ENCODE assay signal across 9 cellular contexts in the genomic region with DNA sequence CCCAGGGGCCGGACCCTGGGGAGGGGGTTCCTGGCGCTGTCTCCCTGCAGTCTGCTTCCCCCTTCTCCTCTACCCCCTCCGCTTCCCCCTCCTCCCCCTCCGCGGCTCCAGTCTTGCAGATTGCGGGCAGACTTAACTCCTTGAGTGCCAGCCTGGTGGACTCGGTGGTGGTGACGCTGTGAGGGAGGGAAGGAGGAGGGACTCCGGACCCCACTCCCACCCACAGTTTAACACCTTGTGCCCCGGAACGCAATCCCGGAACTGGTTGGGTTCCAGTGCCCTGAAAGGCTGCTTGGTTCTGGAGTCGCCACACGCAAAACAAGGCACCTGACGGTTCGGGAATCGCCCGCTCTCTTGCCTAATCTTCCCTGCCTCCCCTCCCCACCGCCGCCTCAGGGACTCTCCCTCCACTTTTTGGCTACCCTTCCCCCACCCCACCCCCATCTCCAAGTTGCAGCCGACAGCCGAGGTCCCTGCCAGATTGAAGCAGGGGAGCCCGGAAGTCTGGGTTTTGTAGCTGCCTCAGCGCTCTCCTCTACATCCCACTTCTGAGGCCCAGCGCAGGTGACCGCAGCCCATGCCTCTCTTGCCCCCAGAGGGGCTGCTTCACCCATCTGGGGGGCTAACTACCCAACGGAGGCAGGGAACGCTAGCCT. TPM values are rescaled to one million over a fixed set of nuclear protein-coding genes. Genes with fewer than 3 reads are reported as not detected.
DNase-seq lines count a peak whose midpoint lies in the region; ATAC-seq and TF ChIP-seq lines count a peak whose summit lies in the region.
"Had no signal": no experiment of that assay in that cellular context is flagged by ENCODE, and none has a peak within 500 bp of the region (broad histone marks: within the 10 kb centered on the region; RNA-seq: fewer than 3 reads in every experiment).

No MANE protein-coding gene starts in this region.

- no peaks in the 10 kb centered on the region for H3K27me3 ChIP-seq in CD8-positive, alpha-beta memory T cell (ENCODE audit: insufficient read depth, low read length, poor library complexity, severe bottlenecking)
- H3K27me3 ChIP-seq in suprapubic skin: no peaks in the 10 kb centered on the region

- TF ChIP-seq EP300 in Ishikawa (IDR thresholded peaks at IDR 0.05; ENCODE audit: borderline replicate concordance) (0 out of 2 replicates have a peak, but pooled peaks have one; percentile 5), suprapubic skin (IDR thresholded peaks at IDR 0.05) (no peak)

- H3K27ac Mint-ChIP-seq in CD8-positive, alpha-beta memory T cell: peak overlapping the region; percentile 96 to 100 (median 98)
- H3K27ac Mint-ChIP-seq in activated T-helper 2 cell treated with anti-CD3 and anti-CD28 coated beads, Interferon-gamma antibody, Interleukin-2, Interleukin-4, amounts not matched to agents 10 μg/mL and 5 μg/mL and 100 μg/mL, durations not matched to agents 14 hours and 24 hours and 36 hours: peak overlapping the region; percentile 87
- H3K27ac Mint-ChIP-seq in naive thymus-derived CD8-positive, alpha-beta T cell: peak overlapping the region; percentile 94 to 100 (median 100)

- no peak for TF ChIP-seq POLR2A in suprapubic skin (IDR thresholded peaks at IDR 0.05)

- peak overlapping the region; percentile 83 to 100 (median 98) for H3K4me3 Mint-ChIP-seq in CD8-positive, alpha-beta memory T cell
- peak overlapping the region; percentile 84 for H3K4me3 Mint-ChIP-seq in activated T-helper 2 cell treated with anti-CD3 and anti-CD28 coated beads, Interferon-gamma antibody, Interleukin-2, Interleukin-4, amounts not matched to agents 10 μg/mL and 5 μg/mL and 100 μg/mL, durations not matched to agents 14 hours and 24 hours and 36 hours (ENCODE audit: low read depth)
- peak overlapping the region; percentile 90 to 99 (median 96) for H3K4me3 Mint-ChIP-seq in naive thymus-derived CD8-positive, alpha-beta T cell

- TF ChIP-seq RAD21 in Ishikawa (IDR thresholded peaks at IDR 0.05; ENCODE audit: low read depth): peak; percentile 5; the same call in 1 of the 2 replicates

- peak overlapping the region; percentile 96 for H3K27ac ChIP-seq in CD8-positive, alpha-beta memory T cell (ENCODE audit: low read depth, low read length)
- peak overlapping the region; percentile 96 for H3K27ac ChIP-seq in suprapubic skin

- H3K9me3 ChIP-seq in CD8-positive, alpha-beta memory T cell (ENCODE audit: low read length): no peaks in the 10 kb centered on the region
- no peaks in the 10 kb centered on the region for H3K9me3 ChIP-seq in suprapubic skin

- peak; percentile 29 to 31 for ATAC-seq in naive thymus-derived CD8-positive, alpha-beta T cell
- ATAC-seq in GM21515 (IDR thresholded peaks at IDR 0.05; ENCODE audit: unreplicated experiment): no peak

- peaks cover 31% of the 10 kb centered on the region for H3K4me1 ChIP-seq in CD8-positive, alpha-beta memory T cell (ENCODE audit: insufficient read depth, low read length)
- peaks cover 50% of the 10 kb centered on the region for H3K4me1 ChIP-seq in suprapubic skin

- peaks cover 0 to 22% (median 0%) of the 10 kb centered on the region in 3 donors for H3K36me3 Mint-ChIP-seq in CD8-positive, alpha-beta memory T cell
- H3K36me3 Mint-ChIP-seq in activated T-helper 2 cell treated with anti-CD3 and anti-CD28 coated beads, Interferon-gamma antibody, Interleukin-2, Interleukin-4, amounts not matched to agents 10 μg/mL and 5 μg/mL and 100 μg/mL, durations not matched to agents 14 hours and 24 hours and 36 hours (ENCODE audit: low read depth): no peaks in the 10 kb centered on the region
- peaks cover 0 to 5% (median 0%) of the 10 kb centered on the region in 3 donors for H3K36me3 Mint-ChIP-seq in naive thymus-derived CD8-positive, alpha-beta T cell

- DNase-seq in CD8-positive, alpha-beta memory T cell: peak; percentile 71 to 91 (median 81)
- DNase-seq in RPMI7951 (ENCODE audit: low read depth) (peak; percentile 84), fibroblast of pulmonary artery (ENCODE audit: low read depth) (peak; percentile 90), suprapubic skin (ENCODE audit: low spot score in 2 of 2) (peak; percentile 94 to 95)
- DNase-seq in activated T-helper 2 cell treated with anti-CD3 and anti-CD28 coated beads, Interferon-gamma antibody, Interleukin-2, Interleukin-4, amounts not matched to agents 10 μg/mL and 5 μg/mL and 100 μg/mL, durations not matched to agents 14 hours and 24 hours and 36 hours (ENCODE audit: low spot score): peak; percentile 67
- DNase-seq in naive thymus-derived CD8-positive, alpha-beta T cell: peak; percentile 63 to 94 (median 84)

- WGBS in suprapubic skin: 0% methylated on average over 13 of the region's 28 CpGs

- intact Hi-C loops in activated T-helper 2 cell treated with anti-CD3 and anti-CD28 coated beads, Interferon-gamma antibody, Interleukin-2, Interleukin-4, amounts not matched to agents 10 μg/mL and 5 μg/mL and 100 μg/mL, durations not matched to agents 14 hours and 24 hours and 36 hours (cut with micrococcal nuclease): loop anchor here (1.0 to 5.0 kb wide), 5 partner anchors 22 to 173 kb away; a partner anchor contains a TSS

- H3K9me3 Mint-ChIP-seq in CD8-positive, alpha-beta memory T cell: peaks cover 0 to 4% (median 2%) of the 10 kb centered on the region in 5 donors
- H3K9me3 Mint-ChIP-seq in activated T-helper 2 cell treated with anti-CD3 and anti-CD28 coated beads, Interferon-gamma antibody, Interleukin-2, Interleukin-4, amounts not matched to agents 10 μg/mL and 5 μg/mL and 100 μg/mL, durations not matched to agents 14 hours and 24 hours and 36 hours: no peaks in the 10 kb centered on the region
- H3K9me3 Mint-ChIP-seq in naive thymus-derived CD8-positive, alpha-beta T cell: peaks cover 0 to 2% (median 0%) of the 10 kb centered on the region in 9 donors

- H3K27me3 Mint-ChIP-seq in CD8-positive, alpha-beta memory T cell: peaks cover 0 to 14% of the 10 kb centered on the region in 2 donors
- no peaks in the 10 kb centered on the region for H3K27me3 Mint-ChIP-seq in activated T-helper 2 cell treated with anti-CD3 and anti-CD28 coated beads, Interferon-gamma antibody, Interleukin-2, Interleukin-4, amounts not matched to agents 10 μg/mL and 5 μg/mL and 100 μg/mL, durations not matched to agents 14 hours and 24 hours and 36 hours (ENCODE audit: low read depth)
- H3K27me3 Mint-ChIP-seq in naive thymus-derived CD8-positive, alpha-beta T cell: peaks cover 0 to 2% (median 0%) of the 10 kb centered on the region in 5 donors

- H3K4me1 Mint-ChIP-seq in CD8-positive, alpha-beta memory T cell: peaks cover 36 to 42% (median 41%) of the 10 kb centered on the region in 3 donors
- peaks cover 33% of the 10 kb centered on the region for H3K4me1 Mint-ChIP-seq in activated T-helper 2 cell treated with anti-CD3 and anti-CD28 coated beads, Interferon-gamma antibody, Interleukin-2, Interleukin-4, amounts not matched to agents 10 μg/mL and 5 μg/mL and 100 μg/mL, durations not matched to agents 14 hours and 24 hours and 36 hours (ENCODE audit: low read depth)
- H3K4me1 Mint-ChIP-seq in naive thymus-derived CD8-positive, alpha-beta T cell: peaks cover 31 to 57% (median 51%) of the 10 kb centered on the region in 4 donors

- POLR2A ChIA-PET in CD8-positive, alpha-beta memory T cell (lab: Charles Lee): interaction anchor here (0.5 to 11.4 kb wide), 15 partner anchors 10 to 1943 kb away, joined by 3 to 203 read pairs (median 5); a partner anchor contains a TSS
- POLR2A ChIA-PET in naive thymus-derived CD8-positive, alpha-beta T cell (lab: Charles Lee): interaction anchor here (0.6 to 8.8 kb wide), 20 partner anchors 8 to 494 kb away, joined by 3 to 52 read pairs (median 4); a partner anchor contains a TSS

- CTCF ChIA-PET in CD8-positive, alpha-beta memory T cell (lab: Charles Lee): interaction anchor here (0.7 to 5.7 kb wide), 20 partner anchors 10 to 243 kb away, joined by 3 to 56 read pairs (median 6); a partner anchor contains a TSS

- H3K4me3 ChIP-seq in CD8-positive, alpha-beta memory T cell (ENCODE audit: low read length): peak overlapping the region; percentile 70
- H3K4me3 ChIP-seq in fibroblast of pulmonary artery (replicated peaks; ENCODE audit: low read depth, low read length): peak overlapping the region; percentile 77
- peak overlapping the region; percentile 77 for H3K4me3 ChIP-seq in suprapubic skin

- no peak for TF ChIP-seq CTCF in fibroblast of pulmonary artery (IDR thresholded peaks at IDR 0.05; ENCODE audit: low read length, missing control alignments)
- TF ChIP-seq CTCF in suprapubic skin (IDR thresholded peaks at IDR 0.05): no peak

- no peaks in the 10 kb centered on the region for H3K36me3 ChIP-seq in CD8-positive, alpha-beta memory T cell (ENCODE audit: insufficient read depth, low read length)
- H3K36me3 ChIP-seq in suprapubic skin: no peaks in the 10 kb centered on the region

RNA-seq across cellular contexts. Expression of a gene that starts 3.9 kb away (rescaled TPM):
- 10 to 100 TPM; 39.6 to 42.8 TPM for total RNA-seq in CD8-positive, alpha-beta memory T cell
- polyA plus RNA-seq in CD8-positive, alpha-beta memory T cell: 9.1 TPM
- total RNA-seq in RPMI7951 (2014; rRNA removed; shearing (Covaris generic)): 11.1 and 13.8 TPM in 2 replicates
- total RNA-seq in activated T-helper 2 cell treated with anti-CD3 and anti-CD28 coated beads, Interferon-gamma antibody, Interleukin-2, Interleukin-4, amounts not matched to agents 10 μg/mL and 5 μg/mL and 100 μg/mL, durations not matched to agents 14 hours and 24 hours and 36 hours: 21.9 and 23.7 TPM in 2 replicates
- 100 to 1,000 TPM; 283 TPM for total RNA-seq in naive thymus-derived CD8-positive, alpha-beta T cell
- 1 to 10 TPM; 3.1 to 8.7 (median 4.3) TPM for polyA plus RNA-seq in naive thymus-derived CD8-positive, alpha-beta T cell
- total RNA-seq in suprapubic skin: 10 to 100 TPM; 50.0 to 58.9 (median 56.3) TPM

RNA-seq across cellular contexts. Expression of a gene that starts 26.5 kb away (rescaled TPM):
- under 1 TPM in 1 of 2 experiments, not detected in 1; 0.22 TPM for total RNA-seq in CD8-positive, alpha-beta memory T cell
- not detected for polyA plus RNA-seq in CD8-positive, alpha-beta memory T cell
- total RNA-seq in RPMI7951 (2014; rRNA removed; shearing (Covaris generic)): not detected in 2 replicates
- 0.21 TPM in 1 of 2 replicates, not detected in the other for total RNA-seq in activated T-helper 2 cell treated with anti-CD3 and anti-CD28 coated beads, Interferon-gamma antibody, Interleukin-2, Interleukin-4, amounts not matched to agents 10 μg/mL and 5 μg/mL and 100 μg/mL, durations not matched to agents 14 hours and 24 hours and 36 hours
- total RNA-seq in naive thymus-derived CD8-positive, alpha-beta T cell: under 1 TPM in 1 of 2 experiments, not detected in 1; 0.52 TPM
- under 1 TPM in 1 of 3 donors, not detected in 2; 0.22 TPM for polyA plus RNA-seq in naive thymus-derived CD8-positive, alpha-beta T cell
- total RNA-seq in suprapubic skin: not detected
- total RNA-seq: T-helper 1 cell treated with Interleukin-12 subunit alpha and Interleukin-12 subunit beta and Interleukin-4 antibody, amounts not matched to agents 30 ng/mL and 1 ng/mL, for 36 hours had no signal

RNA-seq across cellular contexts. Expression of a gene that starts 41.9 kb away (rescaled TPM):
- total RNA-seq in CD8-positive, alpha-beta memory T cell: not detected
- not detected for polyA plus RNA-seq in CD8-positive, alpha-beta memory T cell
- not detected in 2 replicates for total RNA-seq in RPMI7951 (2014; rRNA removed; shearing (Covaris generic))
- total RNA-seq in activated T-helper 2 cell treated with anti-CD3 and anti-CD28 coated beads, Interferon-gamma antibody, Interleukin-2, Interleukin-4, amounts not matched to agents 10 μg/mL and 5 μg/mL and 100 μg/mL, durations not matched to agents 14 hours and 24 hours and 36 hours: not detected in 2 replicates
- not detected for total RNA-seq in naive thymus-derived CD8-positive, alpha-beta T cell
- polyA plus RNA-seq in naive thymus-derived CD8-positive, alpha-beta T cell: not detected
- not detected for total RNA-seq in suprapubic skin
- total RNA-seq: T-helper 1 cell treated with Interleukin-12 subunit alpha and Interleukin-12 subunit beta and Interleukin-4 antibody, amounts not matched to agents 30 ng/mL and 1 ng/mL, for 36 hours had no signal

RNA-seq across cellular contexts. Expression of a gene that starts 45.9 kb away (rescaled TPM):
- total RNA-seq in CD8-positive, alpha-beta memory T cell: 1 to 10 TPM; 5.8 to 6.3 TPM
- polyA plus RNA-seq in CD8-positive, alpha-beta memory T cell: 4.5 TPM
- not detected in 2 replicates for total RNA-seq in RPMI7951 (2014; rRNA removed; shearing (Covaris generic))
- total RNA-seq in activated T-helper 2 cell treated with anti-CD3 and anti-CD28 coated beads, Interferon-gamma antibody, Interleukin-2, Interleukin-4, amounts not matched to agents 10 μg/mL and 5 μg/mL and 100 μg/mL, durations not matched to agents 14 hours and 24 hours and 36 hours: 7.5 and 8.1 TPM in 2 replicates
- 1 to 10 TPM; 3.2 to 3.5 TPM for total RNA-seq in naive thymus-derived CD8-positive, alpha-beta T cell
- under 1 TPM; 0.17 to 0.63 (median 0.29) TPM for polyA plus RNA-seq in naive thymus-derived CD8-positive, alpha-beta T cell
- not detected for total RNA-seq in suprapubic skin

Comparison
In these comparisons a context has a peak if more than half of its experiments do, and no peak if none do; other contexts are left out.
1. RNA of a gene that starts 3.9 kb away (total RNA-seq): 283 TPM in naive thymus-derived CD8-positive, alpha-beta T cell; 50.0 to 58.9 TPM in suprapubic skin, 39.6 to 42.8 TPM in CD8-positive, alpha-beta memory T cell, 21.9 to 23.7 TPM in activated T-helper 2 cell treated with anti-CD3 and anti-CD28 coated beads, Interferon-gamma antibody, Interleukin-2, Interleukin-4, amounts not matched to agents 10 μg/mL and 5 μg/mL and 100 μg/mL, durations not matched to agents 14 hours and 24 hours and 36 hours and 11.1 to 13.8 TPM in RPMI7951; every median in the first group is over 4 times any median in the second.
2. Peak in every context shown above with its lines, with median percentiles within 50 percentile points of each other: DNase-seq, H3K4me3 ChIP-seq, H3K27ac Mint-ChIP-seq and H3K4me3 Mint-ChIP-seq.